Comparison of ENCODE assay signal across 17 cellular contexts in genomic region chr2:58515827-58516574, GRCh38.
DNase-seq lines count a peak whose midpoint lies in the region; ATAC-seq lines count a peak whose summit lies in the region.
"Had no signal": no experiment of that assay in that cellular context is flagged by ENCODE, and none has a peak within 500 bp of the region (broad histone marks: within the 10 kb centered on the region; RNA-seq: fewer than 3 reads in every experiment).

No MANE protein-coding gene starts in this region.

- peak overlapping the region; percentile 42 for H3K9ac ChIP-seq in SK-N-MC (ENCODE audit: insufficient read length)

- H3K36me3 ChIP-seq in SK-N-MC (ENCODE audit: insufficient read depth, low read length) = no peaks in the 10 kb centered on the region
- H3K36me3 ChIP-seq: esophagus muscularis mucosa had no signal

- ATAC-seq in activated CD8-positive, alpha-beta memory T cell treated with anti-CD3 and anti-CD28 coated beads, Interleukin-2, amount 10 ng/mL, durations not matched to agents 7 days and 5 days = peak; percentile 47
- no peak for ATAC-seq in sciatic nerve
- ATAC-seq in HG02981 (IDR thresholded peaks at IDR 0.05; ENCODE audit: unreplicated experiment) = no peak
- ATAC-seq: Right ventricle myocardium inferior had no signal

- H3K36me3 Mint-ChIP-seq in activated CD8-positive, alpha-beta memory T cell treated with anti-CD3 and anti-CD28 coated beads, Interleukin-2, amount 10 ng/mL, durations not matched to agents 7 days and 5 days = no peaks in the 10 kb centered on the region
- H3K36me3 Mint-ChIP-seq: activated naive CD4-positive, alpha-beta T cell treated with anti-CD3 and anti-CD28 coated beads, Interleukin-2, amount 50 U/mL, for 72 hours; CD4-positive, alpha-beta memory T cell had no signal

- no peaks in the 10 kb centered on the region for H3K9me3 Mint-ChIP-seq in activated CD8-positive, alpha-beta memory T cell treated with anti-CD3 and anti-CD28 coated beads, Interleukin-2, amount 10 ng/mL, durations not matched to agents 7 days and 5 days (ENCODE audit: low read depth)
- H3K9me3 Mint-ChIP-seq: activated naive CD4-positive, alpha-beta T cell treated with anti-CD3 and anti-CD28 coated beads, Interleukin-2, amount 50 U/mL, for 72 hours; CD4-positive, alpha-beta memory T cell had no signal

- intact Hi-C loops in sciatic nerve (cut with DNase I) = no loop called here

- no peak overlapping the region for H3K4me3 Mint-ChIP-seq in activated CD8-positive, alpha-beta memory T cell treated with anti-CD3 and anti-CD28 coated beads, Interleukin-2, amount 10 ng/mL, durations not matched to agents 7 days and 5 days
- H3K4me3 Mint-ChIP-seq: CD4-positive, alpha-beta memory T cell had no signal

- peak overlapping the region; percentile 69; the same call in 1 of the 2 replicates for H3K27ac ChIP-seq in SK-N-MC
- H3K27ac ChIP-seq: esophagus muscularis mucosa had no signal

- peaks cover 15% of the 10 kb centered on the region for H3K27me3 Mint-ChIP-seq in activated CD8-positive, alpha-beta memory T cell treated with anti-CD3 and anti-CD28 coated beads, Interleukin-2, amount 10 ng/mL, durations not matched to agents 7 days and 5 days
- H3K27me3 Mint-ChIP-seq: CD4-positive, alpha-beta memory T cell had no signal

- no peak overlapping the region for H3K27ac Mint-ChIP-seq in activated CD8-positive, alpha-beta memory T cell treated with anti-CD3 and anti-CD28 coated beads, Interleukin-2, amount 10 ng/mL, durations not matched to agents 7 days and 5 days
- H3K27ac Mint-ChIP-seq: activated naive CD4-positive, alpha-beta T cell treated with anti-CD3 and anti-CD28 coated beads, Interleukin-2, amount 50 U/mL, for 72 hours; CD4-positive, alpha-beta memory T cell had no signal

- CTCF ChIA-PET in activated CD8-positive, alpha-beta memory T cell treated with anti-CD3 and anti-CD28 coated beads, Interleukin-2, amount 10 ng/mL, durations not matched to agents 7 days and 5 days (lab: Charles Lee) = no interaction called here

- no peaks in the 10 kb centered on the region for H3K4me1 Mint-ChIP-seq in activated CD8-positive, alpha-beta memory T cell treated with anti-CD3 and anti-CD28 coated beads, Interleukin-2, amount 10 ng/mL, durations not matched to agents 7 days and 5 days
- H3K4me1 Mint-ChIP-seq: CD4-positive, alpha-beta memory T cell had no signal

- H3K9me3 ChIP-seq in SK-N-MC (ENCODE audit: low read depth, low read length) = no peaks in the 10 kb centered on the region
- H3K9me3 ChIP-seq: esophagus muscularis mucosa had no signal

- no peak overlapping the region for H3K4me3 ChIP-seq in SK-N-MC
- no peak overlapping the region for H3K4me3 ChIP-seq in skeletal muscle cell (ENCODE audit: low read depth, low read length)
- H3K4me3 ChIP-seq: esophagus muscularis mucosa had no signal

- no peak for DNase-seq in activated CD8-positive, alpha-beta memory T cell treated with anti-CD3 and anti-CD28 coated beads, Interleukin-2, amount 10 ng/mL, durations not matched to agents 7 days and 5 days
- no peak for DNase-seq in activated CD8-positive, alpha-beta memory T cell treated with anti-CD3 and anti-CD28 coated beads, Interleukin-2, amount 50 U/mL, for 48 hours
- DNase-seq in M059J (ENCODE audit: low read depth) (peak; percentile 5), SK-N-MC (ENCODE audit: low read depth, low spot score) (no peak), skeletal muscle cell (ENCODE audit: low read depth) (peak; percentile 3), sciatic nerve (ENCODE audit: low spot score) (no peak), DMS 273 treated with DMSO at 0.1 percent for 48 hours (lab: John Stamatoyannopoulos, UW) (no peak)
- DNase-seq: CD4-positive, alpha-beta memory T cell; head of caudate nucleus; islet precursor cell; NCI-H2081; retina; T-helper 2 cell had no signal

Comparison
In these comparisons a context has a peak if more than half of its experiments do, and no peak if none do; other contexts are left out.
1. DNase-seq: peak in M059J (single experiment) and skeletal muscle cell (single experiment); none in activated CD8-positive, alpha-beta memory T cell treated with anti-CD3 and anti-CD28 coated beads, Interleukin-2, amount 10 ng/mL, durations not matched to agents 7 days and 5 days (single experiment), activated CD8-positive, alpha-beta memory T cell treated with anti-CD3 and anti-CD28 coated beads, Interleukin-2, amount 50 U/mL, for 48 hours (single experiment), SK-N-MC (single experiment), sciatic nerve (single experiment) and DMS 273 treated with DMSO at 0.1 percent for 48 hours (single experiment).